In the genomic region with DNA sequence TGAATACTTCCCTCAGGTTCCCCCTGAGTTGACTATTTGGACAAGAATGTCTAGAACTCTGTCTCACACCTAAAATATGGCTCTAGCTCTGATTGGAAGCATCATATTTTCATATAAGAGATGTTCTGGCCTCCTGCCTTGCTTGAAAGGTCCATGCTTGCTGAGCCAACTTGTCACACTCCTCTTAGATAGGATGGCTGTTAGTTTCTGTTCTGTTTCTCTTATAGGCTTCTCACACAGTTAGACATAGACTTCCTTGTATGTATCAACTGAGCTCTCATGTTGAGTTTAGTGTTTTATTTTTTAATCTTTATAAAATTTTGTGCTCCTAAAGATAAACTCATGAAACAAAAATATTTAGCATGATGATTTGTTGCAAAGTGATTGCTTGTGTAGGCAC, we compare ENCODE assay signal across 18 cellular contexts.
"Had no signal": no experiment of that assay in that cellular context is flagged by ENCODE, and none has a peak within 500 bp of the region (broad histone marks: within the 10 kb centered on the region; RNA-seq: fewer than 3 reads in every experiment).

No MANE protein-coding gene starts in this region.

- H3K4me1 ChIP-seq: lower lobe of right lung, prostate gland, right atrium auricular region, suprapubic skin, vagina had no signal

- H3K4me2 ChIP-seq: smooth muscle cell had no signal

- H3K27ac ChIP-seq: coronary artery, lower lobe of right lung, prostate gland, right atrium auricular region, suprapubic skin, vagina had no signal

- DNase-seq: hypothalamus; left ventricle myocardium superior; lower lobe of right lung; naive thymus-derived CD8-positive, alpha-beta T cell; nephron progenitor cell; nucleus accumbens; stimulated activated CD4-positive, alpha-beta T cell treated with anti-CD3 and anti-CD28 coated beads, Interleukin-12 subunit alpha, Interleukin-12 subunit beta, amount 100 ng/mL, for 4 hours; stimulated activated CD4-positive, alpha-beta T cell treated with anti-CD3 and anti-CD28 coated beads, Interleukin-1b, Interleukin-23, amount 100 ng/mL, for 48 hours; stimulated activated CD4-positive, alpha-beta T cell treated with anti-CD3 and anti-CD28 coated beads, Interleukin-4, amount 100 ng/mL, for 1 hour; stimulated activated CD8-positive, alpha-beta memory T cell treated with anti-CD3 and anti-CD28 coated beads, Interleukin-4, amount 100 ng/mL, for 48 hours; stimulated activated naive CD4-positive, alpha-beta T cell; stimulated activated naive CD8-positive, alpha-beta T cell treated with anti-CD3 and anti-CD28 coated beads, Interleukin-15, amount 100 ng/mL, for 72 hours had no signal

- H3K4me3 ChIP-seq: coronary artery, lower lobe of right lung, prostate gland, right atrium auricular region, smooth muscle cell, suprapubic skin, vagina had no signal

- H3K27me3 ChIP-seq: right atrium auricular region, suprapubic skin, vagina had no signal

- H3K9me3 ChIP-seq: lower lobe of right lung, prostate gland, right atrium auricular region, suprapubic skin, vagina had no signal

- H3K36me3 ChIP-seq: lower lobe of right lung, prostate gland, right atrium auricular region, suprapubic skin, vagina had no signal
